Comparison of ENCODE assay signal across 9 cellular contexts in the genomic region with DNA sequence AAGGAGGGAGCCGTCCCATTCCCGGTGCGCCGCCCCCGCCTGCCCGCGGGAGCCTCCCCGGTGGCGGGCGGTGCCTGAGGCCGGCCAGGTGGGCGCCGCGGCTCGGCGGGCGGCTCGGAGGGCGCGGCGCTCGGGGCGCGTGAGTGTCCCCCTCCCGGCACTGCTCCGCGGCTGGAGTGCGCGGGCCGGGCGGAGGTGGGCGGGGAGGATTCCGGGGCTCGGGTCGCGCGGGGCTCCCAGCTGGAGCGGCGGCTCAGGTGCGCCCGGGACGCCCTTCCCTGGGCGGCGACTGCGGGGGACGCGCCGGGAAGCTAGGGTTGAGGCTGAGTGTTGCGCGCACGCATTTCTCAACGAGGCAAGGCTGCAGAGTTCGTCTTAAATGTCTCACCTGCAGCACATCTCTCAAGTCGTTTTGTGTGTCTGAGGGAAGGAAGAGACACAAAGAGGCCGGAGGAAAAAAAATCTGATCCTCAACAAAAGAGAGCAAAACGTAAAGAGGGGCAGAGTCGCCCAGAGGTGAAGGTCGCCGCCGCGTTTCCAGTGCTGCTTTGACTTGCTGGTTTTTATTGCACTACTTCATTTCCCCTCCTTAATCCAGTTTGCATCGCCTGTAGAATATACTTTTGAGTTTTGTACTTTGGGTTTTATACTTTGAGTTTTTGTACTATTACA.
DNase-seq lines count a peak whose midpoint lies in the region; ATAC-seq, FAIRE-seq and TF ChIP-seq lines count a peak whose summit lies in the region.
"Had no signal": no experiment of that assay in that cellular context is flagged by ENCODE, and none has a peak within 500 bp of the region (broad histone marks: within the 10 kb centered on the region; RNA-seq: fewer than 3 reads in every experiment).

No MANE protein-coding gene starts in this region.

- POLR2A ChIA-PET in A549 (lab: Yijun Ruan, JAX): no interaction called here

- H3K36me3 Mint-ChIP-seq in IgD-negative memory B cell: peaks cover 4% of the 10 kb centered on the region

- H3K9me3 ChIP-seq in A549 (peaks cover 12% of the 10 kb centered on the region; the same call in 2 of the 3 replicates), muscle layer of duodenum (ENCODE audit: control insufficient read depth in 1 of 2, low read length in 2 of 2) (peaks cover 0 to 16% of the 10 kb centered on the region in 2 donors)

- 39% methylated on average over 9 of the region's 62 CpGs for WGBS in A549 (ENCODE audit: missing lambda C conversion rate)

- peaks cover 2 to 10% (median 6%) of the 10 kb centered on the region in 3 donors for H3K4me1 Mint-ChIP-seq in IgD-negative memory B cell

- peak overlapping the region; percentile 10 to 89 (median 36) for H3K4me3 Mint-ChIP-seq in IgD-negative memory B cell

- H3K36me3 ChIP-seq in muscle layer of duodenum (ENCODE audit: control insufficient read depth in 1 of 2, insufficient read depth in 2 of 2, low read length in 2 of 2): no peaks in the 10 kb centered on the region

- no peak for FAIRE-seq in A549 (lab: Jason Lieb, UNC)

- peak in 1 of 2 experiments; percentile 38; a peak in 3 of 6 replicates for ATAC-seq in A549
- ATAC-seq in GM19455 (IDR thresholded peaks at IDR 0.05; ENCODE audit: unreplicated experiment): no peak

- TF ChIP-seq EP300 in A549 (IDR thresholded peaks at IDR 0.05): no peak

- H3K9me3 Mint-ChIP-seq in IgD-negative memory B cell: peaks cover 6 to 12% (median 8%) of the 10 kb centered on the region in 3 donors

- H3K27me3 Mint-ChIP-seq in IgD-negative memory B cell: peaks cover 43% of the 10 kb centered on the region

- TF ChIP-seq POLR2A in A549 (IDR thresholded peaks at IDR 0.05; ENCODE audit: low read length): no peak

- H3K4me1 ChIP-seq in A549 (peaks cover 4% of the 10 kb centered on the region; the same call in 1 of the 3 replicates), muscle layer of duodenum (ENCODE audit: control insufficient read depth in 1 of 2, insufficient read depth in 2 of 2, low read length in 2 of 2) (peaks cover 0 to 19% of the 10 kb centered on the region in 2 donors)

- peaks cover 10% of the 10 kb centered on the region for H3K27me3 ChIP-seq in muscle layer of duodenum (ENCODE audit: low read depth, low read length)

- peak overlapping the region; percentile 70 to 88; a peak in 5 of 6 replicates for H3K27ac ChIP-seq in A549
- H3K27ac ChIP-seq in muscle layer of duodenum (ENCODE audit: low read length): no peak overlapping the region

- CTCF ChIA-PET in A549 (lab: Yijun Ruan, JAX): no interaction called here

- DNase-seq in A549 (ENCODE audit: low read depth in 1 of 2, low spot score in 1 of 2): no peak
- DNase-seq in ecto neural progenitor cell (ENCODE audit: low spot score): peak; percentile 50
- DNase-seq in NCI-H774 (lab: John Stamatoyannopoulos, UW): no peak
- no peak for DNase-seq in GM19238 (ENCODE audit: insufficient read length, low spot score)
- DNase-seq in inferior parietal cortex (ENCODE audit: extremely low spot score): no peak
- DNase-seq: NCI-H1105 had no signal

- H3K27ac Mint-ChIP-seq in IgD-negative memory B cell: no peak overlapping the region

- TF ChIP-seq RAD21 in A549 (conservative IDR thresholded peaks at IDR 0.05 in 1 of 2, IDR thresholded peaks at IDR 0.05 in 1 of 2): no peak

- H3K4me2 ChIP-seq in A549: peak overlapping the region; percentile 96

- peak overlapping the region; percentile 64 for H3K4me3 ChIP-seq in A549
- H3K4me3 ChIP-seq in muscle layer of duodenum (ENCODE audit: low read depth in 1 of 2, low read length in 2 of 2): peak overlapping the region; percentile 53 to 73

- TF ChIP-seq CTCF in A549 (IDR thresholded peaks at IDR 0.05): no peak

TF ChIP-seq in A549, 52 proteins besides CTCF, POLR2A, EP300 and RAD21:
- no peak for TF ChIP-seq CBX8 (IDR thresholded peaks at IDR 0.05)
- no peak for TF ChIP-seq ZNF302 (CRISPR knock-in tag; IDR thresholded peaks at IDR 0.05)
- no peak for TF ChIP-seq NR3C1 (IDR thresholded peaks at IDR 0.05)
- no peak for TF ChIP-seq KDM5A (IDR thresholded peaks at IDR 0.05)
- TF ChIP-seq CBX2 (IDR thresholded peaks at IDR 0.05; ENCODE audit: borderline replicate concordance, low read depth): no peak
- no peak for TF ChIP-seq CHD4 (IDR thresholded peaks at IDR 0.05; ENCODE audit: borderline replicate concordance)
- TF ChIP-seq, protein P1, sequence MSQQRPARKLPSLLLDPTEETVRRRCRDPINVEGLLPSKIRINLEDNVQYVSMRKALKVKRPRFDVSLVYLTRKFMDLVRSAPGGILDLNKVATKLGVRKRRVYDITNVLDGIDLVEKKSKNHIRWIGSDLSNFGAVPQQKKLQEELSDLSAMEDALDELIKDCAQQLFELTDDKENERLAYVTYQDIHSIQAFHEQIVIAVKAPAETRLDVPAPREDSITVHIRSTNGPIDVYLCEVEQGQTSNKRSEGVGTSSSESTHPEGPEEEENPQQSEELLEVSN (IDR thresholded peaks at IDR 0.05; ENCODE audit: borderline replicate concordance, low read depth): no peak
